ENCODE assay signal across 8 cellular contexts in the genomic region with DNA sequence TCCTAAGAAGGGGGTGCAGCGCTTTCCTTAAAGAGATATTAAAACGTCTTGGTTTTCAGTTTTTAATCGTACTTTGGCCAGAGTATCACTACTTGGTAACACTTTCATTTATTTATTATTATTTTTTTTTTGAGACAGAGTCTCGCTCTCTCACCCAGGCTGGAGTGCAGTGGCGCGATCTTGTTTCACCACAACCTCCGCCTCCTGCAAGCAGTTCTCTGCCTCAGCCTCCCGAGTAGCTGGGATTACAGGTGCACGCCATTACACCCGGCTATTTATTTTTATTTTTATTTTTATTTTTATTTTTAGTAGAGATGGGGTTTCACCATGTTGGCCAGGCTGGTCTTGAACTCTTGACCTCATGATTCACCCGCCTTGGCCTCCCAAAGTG.
DNase-seq lines count a peak whose midpoint lies in the region; ATAC-seq, FAIRE-seq and TF ChIP-seq lines count a peak whose summit lies in the region.
"Not testable (repeated sequence)": the region's sequence is repeated elsewhere in the genome, so short reads cannot be mapped to it uniquely, and the experiment has no call there.

No MANE protein-coding gene starts in this region.

- not testable (repeated sequence) for FAIRE-seq in kidney (lab: Jason Lieb, UNC)

- peak overlapping the region; percentile 90 for H3K27ac Mint-ChIP-seq in activated CD8-positive, alpha-beta memory T cell treated with anti-CD3 and anti-CD28 coated beads, Interleukin-2, amount 10 ng/mL, durations not matched to agents 7 days and 5 days
- H3K27ac Mint-ChIP-seq in dendritic cell treated with granulocyte-macrophage colony-stimulating factor and Interleukin-4, amounts not matched to agents 40 ng/mL and 50 ng/mL, for 4 days = peak overlapping the region; percentile 67

- not testable (repeated sequence) for H2BK120ac ChIP-seq in trophoblast cell (ENCODE audit: insufficient read depth, low read length, poor library complexity)

- not testable (repeated sequence) for H4K8ac ChIP-seq in trophoblast cell (ENCODE audit: low read depth, low read length)

- peak overlapping the region; percentile 78 for H3K4me3 Mint-ChIP-seq in activated CD8-positive, alpha-beta memory T cell treated with anti-CD3 and anti-CD28 coated beads, Interleukin-2, amount 10 ng/mL, durations not matched to agents 7 days and 5 days
- peak overlapping the region; percentile 57 for H3K4me3 Mint-ChIP-seq in dendritic cell treated with granulocyte-macrophage colony-stimulating factor and Interleukin-4, amounts not matched to agents 40 ng/mL and 50 ng/mL, for 4 days

- peaks cover 12% of the 10 kb centered on the region for H3K4me1 Mint-ChIP-seq in activated CD8-positive, alpha-beta memory T cell treated with anti-CD3 and anti-CD28 coated beads, Interleukin-2, amount 10 ng/mL, durations not matched to agents 7 days and 5 days
- not testable (repeated sequence) for H3K4me1 Mint-ChIP-seq in dendritic cell treated with granulocyte-macrophage colony-stimulating factor and Interleukin-4, amounts not matched to agents 40 ng/mL and 50 ng/mL, for 4 days (ENCODE audit: low read depth)

- H3K9ac ChIP-seq in kidney (ENCODE audit: low read length in 2 of 2) = peak overlapping the region in 1 of 2 donors; percentile 60
- H3K9ac ChIP-seq in trophoblast cell (ENCODE audit: low read length) = not testable (repeated sequence)

- H4K91ac ChIP-seq in trophoblast cell (ENCODE audit: low read depth, low read length) = not testable (repeated sequence)

- DNase-seq in GM06990 (ENCODE audit: extremely low read depth, insufficient read length); LNCaP clone FGC (ENCODE audit: low read depth); activated CD8-positive, alpha-beta memory T cell treated with anti-CD3 and anti-CD28 coated beads, Interleukin-2, amount 10 ng/mL, durations not matched to agents 7 days and 5 days; kidney; trophoblast cell; upper lobe of right lung: not testable (repeated sequence)

- no CpG with 5 or more reads among the region's 11 CpGs for WGBS in trophoblast cell (ENCODE audit: extremely low coverage, insufficient coverage, insufficient read length)

- not testable (repeated sequence) for H3K23ac ChIP-seq in trophoblast cell (ENCODE audit: low read length)

- H3K4me3 ChIP-seq in GM06990 (replicated peaks; ENCODE audit: low read depth, low read length) (peak overlapping the region; percentile 65), LNCaP clone FGC (ENCODE audit: low read depth, low read length) (peak overlapping the region; percentile 42), kidney (ENCODE audit: low read length in 2 of 2) (peak overlapping the region; percentile 66 to 93), upper lobe of right lung (peak overlapping the region; percentile 50)
- not testable (repeated sequence) for H3K4me3 ChIP-seq in trophoblast cell (ENCODE audit: low read depth, low read length)

- not testable (repeated sequence) for H3K9me3 Mint-ChIP-seq in activated CD8-positive, alpha-beta memory T cell treated with anti-CD3 and anti-CD28 coated beads, Interleukin-2, amount 10 ng/mL, durations not matched to agents 7 days and 5 days (ENCODE audit: low read depth); dendritic cell treated with granulocyte-macrophage colony-stimulating factor and Interleukin-4, amounts not matched to agents 40 ng/mL and 50 ng/mL, for 4 days

- H3K36me3 Mint-ChIP-seq in activated CD8-positive, alpha-beta memory T cell treated with anti-CD3 and anti-CD28 coated beads, Interleukin-2, amount 10 ng/mL, durations not matched to agents 7 days and 5 days; dendritic cell treated with granulocyte-macrophage colony-stimulating factor and Interleukin-4, amounts not matched to agents 40 ng/mL and 50 ng/mL, for 4 days (ENCODE audit: low read depth): not testable (repeated sequence)

- not testable (repeated sequence) for H2AFZ ChIP-seq in trophoblast cell (ENCODE audit: insufficient read depth, low read length, poor library complexity)

- peak; percentile 10 for ATAC-seq in HG02588 (IDR thresholded peaks at IDR 0.05; ENCODE audit: unreplicated experiment)
- peak; percentile 41 for ATAC-seq in activated CD8-positive, alpha-beta memory T cell treated with anti-CD3 and anti-CD28 coated beads, Interleukin-2, amount 10 ng/mL, durations not matched to agents 7 days and 5 days
- ATAC-seq in upper lobe of right lung = not testable (repeated sequence)

- intact Hi-C loops in dendritic cell treated with granulocyte-macrophage colony-stimulating factor and Interleukin-4, amounts not matched to agents 40 ng/mL and 50 ng/mL, for 4 days (cut with micrococcal nuclease); kidney (cut with DNase I); upper lobe of right lung (cut with DNase I): not testable (repeated sequence)

- not testable (repeated sequence) for H3K4ac ChIP-seq in trophoblast cell (ENCODE audit: low read depth, low read length)

- not testable (repeated sequence) for H3K27ac ChIP-seq in kidney (ENCODE audit: low read depth in 2 of 2, low read length in 2 of 2); trophoblast cell (ENCODE audit: low read depth, low read length)
- H3K27ac ChIP-seq in upper lobe of right lung = peak overlapping the region; percentile 67

- H3K79me2 ChIP-seq in trophoblast cell (ENCODE audit: control insufficient read depth, insufficient read depth, low read length, poor library complexity) = not testable (repeated sequence)

- not testable (repeated sequence) for H3K79me1 ChIP-seq in trophoblast cell (ENCODE audit: low read length)

- TF ChIP-seq CTCF in GM06990 (IDR thresholded peaks at IDR 0.05; ENCODE audit: insufficient read depth, low read length, poor library complexity, severe bottlenecking); LNCaP clone FGC (IDR thresholded peaks at IDR 0.05; ENCODE audit: control insufficient read depth, extremely low read depth, insufficient read depth); kidney (IDR thresholded peaks at IDR 0.05; ENCODE audit: borderline replicate concordance, extremely low read depth, insufficient read depth); upper lobe of right lung (IDR thresholded peaks at IDR 0.05): not testable (repeated sequence)

- CTCF ChIA-PET in activated CD8-positive, alpha-beta memory T cell treated with anti-CD3 and anti-CD28 coated beads, Interleukin-2, amount 10 ng/mL, durations not matched to agents 7 days and 5 days (lab: Charles Lee) = interaction anchor here (0.5 to 3.7 kb wide), 30 partner anchors 8 to 510 kb away, joined by 3 to 40 read pairs (median 4); a partner anchor contains a TSS

- H3K9me3 ChIP-seq in kidney (ENCODE audit: control insufficient read depth in 1 of 2, low read length in 2 of 2); trophoblast cell (ENCODE audit: insufficient read depth, low read depth, low read length); upper lobe of right lung: not testable (repeated sequence)

- H3K4me1 ChIP-seq in kidney (ENCODE audit: control insufficient read depth in 1 of 2, insufficient read depth in 1 of 2, low read depth in 1 of 2, low read length in 2 of 2); trophoblast cell (ENCODE audit: control insufficient read depth in 1 of 2, insufficient read depth in 2 of 2, low read length in 2 of 2); upper lobe of right lung: not testable (repeated sequence)

- not testable (repeated sequence) for H3K18ac ChIP-seq in trophoblast cell (ENCODE audit: low read length)

- not testable (repeated sequence) for H2BK12ac ChIP-seq in trophoblast cell (ENCODE audit: low read length)

- not testable (repeated sequence) for H3K27me3 ChIP-seq in GM06990 (replicated peaks; ENCODE audit: control insufficient read depth, insufficient read depth, low read length); trophoblast cell (ENCODE audit: insufficient read depth, low read length); upper lobe of right lung

- H2AK5ac ChIP-seq in trophoblast cell (ENCODE audit: low read length) = not testable (repeated sequence)

- H2BK5ac ChIP-seq in trophoblast cell (ENCODE audit: low read depth, low read length, poor library complexity) = not testable (repeated sequence)

- H4K12ac ChIP-seq in trophoblast cell (ENCODE audit: low read depth, low read length) = not testable (repeated sequence)

- H3K27me3 Mint-ChIP-seq in activated CD8-positive, alpha-beta memory T cell treated with anti-CD3 and anti-CD28 coated beads, Interleukin-2, amount 10 ng/mL, durations not matched to agents 7 days and 5 days; dendritic cell treated with granulocyte-macrophage colony-stimulating factor and Interleukin-4, amounts not matched to agents 40 ng/mL and 50 ng/mL, for 4 days: not testable (repeated sequence)

- not testable (repeated sequence) for H3K14ac ChIP-seq in trophoblast cell (ENCODE audit: low read length)

- H3K4me2 ChIP-seq in trophoblast cell (ENCODE audit: low read length) = peak overlapping the region; percentile 75

- H3K36me3 ChIP-seq in GM06990 (ENCODE audit: control insufficient read depth, insufficient read depth, low read length); kidney (ENCODE audit: control insufficient read depth in 1 of 2, insufficient read depth in 2 of 2, low read length in 2 of 2); trophoblast cell (ENCODE audit: control insufficient read depth in 1 of 2, insufficient read depth in 2 of 2, low read length in 2 of 2); upper lobe of right lung: not testable (repeated sequence)
